ENCODE assay signal across 20 cellular contexts in the genomic region with DNA sequence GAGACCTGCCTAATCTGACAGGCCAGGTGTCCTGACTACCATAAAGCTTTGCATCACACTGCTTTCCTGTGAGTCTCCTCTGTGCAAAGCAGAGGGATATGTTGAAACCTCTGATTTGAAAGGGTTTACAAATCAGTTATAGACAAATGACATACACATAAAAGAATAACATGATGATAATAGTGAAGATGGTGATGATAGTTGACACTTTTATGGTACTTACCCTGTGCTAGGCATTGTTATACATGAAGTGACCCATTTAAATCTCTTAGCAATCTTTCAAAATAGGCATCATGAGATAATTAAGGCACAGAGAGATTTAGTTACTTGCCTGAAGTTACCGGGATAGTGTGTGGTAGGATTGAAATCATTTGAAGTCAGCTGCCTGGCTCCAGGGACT. TPM values are rescaled to one million over a fixed set of nuclear protein-coding genes. Genes with fewer than 3 reads are reported as not detected.
DNase-seq lines count a peak whose midpoint lies in the region; ATAC-seq, FAIRE-seq and TF ChIP-seq lines count a peak whose summit lies in the region.
"Had no signal": no experiment of that assay in that cellular context is flagged by ENCODE, and none has a peak within 500 bp of the region (broad histone marks: within the 10 kb centered on the region; RNA-seq: fewer than 3 reads in every experiment).

No MANE protein-coding gene starts in this region.

- no peaks in the 10 kb centered on the region for H3K9me3 ChIP-seq in HAP-1
- no peaks in the 10 kb centered on the region for H3K9me3 ChIP-seq in neural cell (ENCODE audit: low read length)
- H3K9me3 ChIP-seq in sigmoid colon: no peaks in the 10 kb centered on the region

- in situ Hi-C loops in HAP-1 (cut with MboI; ENCODE audit: low sequenced_read_pairs): no loop called here

- TF ChIP-seq EP300 in neural cell (conservative IDR thresholded peaks at IDR 0.05; ENCODE audit: poor library complexity, severe bottlenecking): peak; percentile 91
- no peak for TF ChIP-seq EP300 in sigmoid colon (IDR thresholded peaks at IDR 0.05)

- H3K36me3 ChIP-seq in HAP-1 (replicated peaks) (no peaks in the 10 kb centered on the region), neural cell (ENCODE audit: insufficient read depth, low read length) (no peaks in the 10 kb centered on the region), sigmoid colon (no peaks in the 10 kb centered on the region)

- 87 to 96% methylated on average over 1 of the region's 1 CpG for WGBS in sigmoid colon, 2 donors

- H3K4me2 ChIP-seq in neural cell (ENCODE audit: low read length): no peak overlapping the region
- H3K4me2 ChIP-seq: GM23338 had no signal

- no peak for TF ChIP-seq RAD21 in neural cell (conservative IDR thresholded peaks at IDR 0.05)

- no peak overlapping the region for H3K9ac ChIP-seq in neural cell (ENCODE audit: low read length)

- intact Hi-C loops in sigmoid colon (cut with DNase I): no loop called here

- H3K4me3 ChIP-seq in HAP-1 (no peak overlapping the region), neural cell (ENCODE audit: low read length) (no peak overlapping the region), sigmoid colon (no peak overlapping the region)
- H3K4me3 ChIP-seq: GM23338 had no signal

- no peaks in the 10 kb centered on the region for H4K20me1 ChIP-seq in neural cell (ENCODE audit: insufficient read depth)

- H2AFZ ChIP-seq in neural cell (ENCODE audit: low read depth, low read length): no peak overlapping the region
- H2AFZ ChIP-seq: GM23338 had no signal

- no peak for TF ChIP-seq POLR2A in sigmoid colon (IDR thresholded peaks at IDR 0.05)

- ATAC-seq in foreskin keratinocyte: no peak
- no peak for ATAC-seq in HG03045 (IDR thresholded peaks at IDR 0.05; ENCODE audit: unreplicated experiment)
- ATAC-seq: GM23338 had no signal

- H3K27me3 ChIP-seq in HAP-1 (ENCODE audit: low read depth) (no peaks in the 10 kb centered on the region), neural cell (ENCODE audit: insufficient read depth, low read depth, low read length) (no peaks in the 10 kb centered on the region), foreskin keratinocyte (no peaks in the 10 kb centered on the region), sigmoid colon (no peaks in the 10 kb centered on the region)

- no peaks in the 10 kb centered on the region for H3F3A ChIP-seq in neural cell (ENCODE audit: insufficient read depth, low read length, poor library complexity, severe bottlenecking)

- no peaks in the 10 kb centered on the region for H3K9me2 ChIP-seq in neural cell (ENCODE audit: insufficient read depth, low read length)

- H3K27ac ChIP-seq in neural cell (ENCODE audit: low read length) (no peak overlapping the region), foreskin keratinocyte (no peak overlapping the region), sigmoid colon (no peak overlapping the region)

- TF ChIP-seq CTCF in D721Med (IDR thresholded peaks at IDR 0.05; ENCODE audit: insufficient read depth, missing control alignments) (no peak), neural cell (IDR thresholded peaks at IDR 0.05; ENCODE audit: poor library complexity, severe bottlenecking) (no peak), foreskin keratinocyte (conservative IDR thresholded peaks at IDR 0.05) (no peak), sigmoid colon (IDR thresholded peaks at IDR 0.05) (no peak)

- DNase-seq in NCI-H510A treated with DMSO at 0.1 percent for 48 hours (lab: John Stamatoyannopoulos, UW) (peak; percentile 24), NCI-H510A (lab: John Stamatoyannopoulos, UW) (no peak), D721Med (ENCODE audit: insufficient read length, low spot score) (no peak), HAP-1 (ENCODE audit: low spot score in 2 of 2) (peak; percentile 26 to 75), foreskin keratinocyte (no peak), sigmoid colon (no peak)
- DNase-seq: C1 segment of cervical spinal cord; Calu3; CD4-positive, alpha-beta memory T cell; COR-L47; DMS153; DMS79 treated with DMSO at 0.1 percent for 48 hours; GF-D8; H9; HFFc6 had no signal

- H3K79me2 ChIP-seq in neural cell (replicated peaks; ENCODE audit: insufficient read depth, low read length): no peaks in the 10 kb centered on the region

- H3K4me1 ChIP-seq in HAP-1: peaks cover 12% of the 10 kb centered on the region
- H3K4me1 ChIP-seq in foreskin keratinocyte: peaks cover 7% of the 10 kb centered on the region
- H3K4me1 ChIP-seq in sigmoid colon: no peaks in the 10 kb centered on the region

- FAIRE-seq in D721Med (lab: Jason Lieb, UNC): peak; percentile 63
- FAIRE-seq: GM12891, GM18507 had no signal

TF ChIP-seq in neural cell, 6 proteins besides CTCF, POLR2A, EP300 and RAD21:
- TF ChIP-seq TAF1 (IDR thresholded peaks at IDR 0.05; ENCODE audit: low read depth) (no peak), REST (IDR thresholded peaks at IDR 0.05; ENCODE audit: borderline replicate concordance) (no peak), POLR2AphosphoS5 (IDR thresholded peaks at IDR 0.05) (peak; percentile 68), MXI1 (conservative IDR thresholded peaks at IDR 0.05; ENCODE audit: poor library complexity, severe bottlenecking) (no peak)

RNA-seq across cellular contexts. Expression of gene PKN2, which starts 34.1 kb away (rescaled TPM):
- polyA plus RNA-seq in neural cell: 28.3 and 38.4 TPM in 2 replicates
- 61.9 and 78.2 TPM in 2 replicates for polyA minus RNA-seq in neural cell
- 33.0 and 36.7 TPM in 2 replicates for total RNA-seq in foreskin keratinocyte
- polyA plus RNA-seq in foreskin keratinocyte: 5.2 and 6.6 TPM in 2 replicates
- total RNA-seq in sigmoid colon: 10 to 100 TPM; 25.5 to 43.4 (median 37.1) TPM
- 10 to 100 TPM in 1 of 3 donors, 1 to 10 TPM in 2; 9.6 to 13.9 (median 9.7) TPM for polyA plus RNA-seq in sigmoid colon

Comparison
In these comparisons a context has a peak if more than half of its experiments do, and no peak if none do; other contexts are left out.
1. DNase-seq: peak in NCI-H510A treated with DMSO at 0.1 percent for 48 hours (single experiment) and HAP-1 (2 of 2); none in NCI-H510A (single experiment), D721Med (single experiment), foreskin keratinocyte (0 of 2) and sigmoid colon (single experiment).